In the genomic region with DNA sequence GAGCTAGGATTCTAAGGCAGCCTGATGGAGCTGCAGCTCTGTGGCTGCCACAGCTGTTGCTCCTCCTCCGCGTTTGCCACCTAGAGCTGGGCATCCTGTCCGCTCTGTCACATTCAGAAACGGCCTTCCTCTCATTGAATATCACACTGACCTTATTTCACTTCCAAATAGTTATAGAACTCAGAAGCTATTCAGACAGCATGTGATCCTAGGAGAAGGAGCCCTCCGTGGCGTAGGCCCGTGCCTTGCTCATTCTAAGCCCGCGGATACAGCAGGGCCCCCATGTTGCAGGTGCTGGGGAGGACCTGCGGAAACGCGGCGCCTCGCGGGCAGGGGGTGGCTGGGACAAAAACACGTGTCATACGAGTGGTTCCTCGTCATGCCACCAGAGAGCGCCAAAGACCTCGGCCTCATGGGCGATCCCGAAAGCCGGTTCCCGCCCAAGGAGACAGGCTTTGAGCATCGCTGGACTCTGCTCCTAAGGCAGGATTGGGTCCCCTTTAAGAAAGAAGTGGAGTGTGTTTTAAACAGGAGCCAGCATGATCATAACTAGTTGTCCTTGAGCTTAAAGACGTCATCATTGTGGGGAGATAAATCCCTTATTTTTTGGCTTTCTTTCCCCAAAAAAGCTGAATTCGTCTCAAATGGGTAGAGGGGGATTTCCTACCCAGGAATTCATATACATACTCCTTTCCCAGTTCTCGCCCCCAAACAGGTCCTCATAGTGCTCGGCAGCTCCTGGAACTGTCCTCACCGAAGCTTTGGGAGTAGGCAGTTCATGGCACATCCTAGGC, we compare ENCODE assay signal across 8 cellular contexts. TPM values are rescaled to one million over a fixed set of nuclear protein-coding genes. Genes with fewer than 3 reads are reported as not detected.
DNase-seq lines count a peak whose midpoint lies in the region; ATAC-seq and TF ChIP-seq lines count a peak whose summit lies in the region.

No MANE protein-coding gene starts in this region.

- H3K27ac ChIP-seq in Peyer's patch (no peak overlapping the region), substantia nigra (ENCODE audit: low read depth, low read length, poor library complexity, severe bottlenecking) (peak overlapping the region; percentile 12)

- TF ChIP-seq POLR2A in Peyer's patch (IDR thresholded peaks at IDR 0.05), result no peak

- no peaks in the 10 kb centered on the region for H3K9me3 ChIP-seq in Peyer's patch

- H3K27me3 ChIP-seq in Peyer's patch, result no peaks in the 10 kb centered on the region

- ATAC-seq in GM21529 (IDR thresholded peaks at IDR 0.05; ENCODE audit: unreplicated experiment), result peak; percentile 89

- TF ChIP-seq CTCF in Peyer's patch (IDR thresholded peaks at IDR 0.05), result peak; percentile 62 to 94 (median 86)

- intact Hi-C loops in activated T-helper 1 cell treated with anti-CD3 and anti-CD28 coated beads, Interleukin-12 subunit alpha, Interleukin-12 subunit beta, Interleukin-2, Interleukin-4 antibody, amounts not matched to agents 30 ng/mL and 10 ng/mL and 1 ng/mL, durations not matched to agents 14 hours and 24 hours and 36 hours (cut with micrococcal nuclease), result loop anchor here (1.0 to 2.0 kb wide), 8 partner anchors 19 to 693 kb away; no protein-coding TSS in a partner anchor

- no peak overlapping the region for H3K27ac Mint-ChIP-seq in activated T-helper 1 cell treated with anti-CD3 and anti-CD28 coated beads, Interleukin-12 subunit alpha, Interleukin-12 subunit beta, Interleukin-2, Interleukin-4 antibody, amounts not matched to agents 30 ng/mL and 10 ng/mL and 1 ng/mL, durations not matched to agents 14 hours and 24 hours and 36 hours

- H3K36me3 ChIP-seq in Peyer's patch, result peaks cover 0 to 17% (median 0%) of the 10 kb centered on the region in 3 donors

- no peaks in the 10 kb centered on the region for H3K9me3 Mint-ChIP-seq in activated T-helper 1 cell treated with anti-CD3 and anti-CD28 coated beads, Interleukin-12 subunit alpha, Interleukin-12 subunit beta, Interleukin-2, Interleukin-4 antibody, amounts not matched to agents 30 ng/mL and 10 ng/mL and 1 ng/mL, durations not matched to agents 14 hours and 24 hours and 36 hours

- no peaks in the 10 kb centered on the region for H3K36me3 Mint-ChIP-seq in activated T-helper 1 cell treated with anti-CD3 and anti-CD28 coated beads, Interleukin-12 subunit alpha, Interleukin-12 subunit beta, Interleukin-2, Interleukin-4 antibody, amounts not matched to agents 30 ng/mL and 10 ng/mL and 1 ng/mL, durations not matched to agents 14 hours and 24 hours and 36 hours (ENCODE audit: low read depth)

- peak overlapping the region in 2 of 4 donors; percentile 20 to 29 for H3K4me3 ChIP-seq in Peyer's patch

- H3K4me3 Mint-ChIP-seq in activated T-helper 1 cell treated with anti-CD3 and anti-CD28 coated beads, Interleukin-12 subunit alpha, Interleukin-12 subunit beta, Interleukin-2, Interleukin-4 antibody, amounts not matched to agents 30 ng/mL and 10 ng/mL and 1 ng/mL, durations not matched to agents 14 hours and 24 hours and 36 hours, result no peak overlapping the region

- peaks cover 0 to 8% (median 0%) of the 10 kb centered on the region in 4 donors for H3K4me1 ChIP-seq in Peyer's patch

- peaks cover 12% of the 10 kb centered on the region for H3K4me1 Mint-ChIP-seq in activated T-helper 1 cell treated with anti-CD3 and anti-CD28 coated beads, Interleukin-12 subunit alpha, Interleukin-12 subunit beta, Interleukin-2, Interleukin-4 antibody, amounts not matched to agents 30 ng/mL and 10 ng/mL and 1 ng/mL, durations not matched to agents 14 hours and 24 hours and 36 hours (ENCODE audit: low read depth)

- peaks cover 12% of the 10 kb centered on the region for H3K27me3 Mint-ChIP-seq in activated T-helper 1 cell treated with anti-CD3 and anti-CD28 coated beads, Interleukin-12 subunit alpha, Interleukin-12 subunit beta, Interleukin-2, Interleukin-4 antibody, amounts not matched to agents 30 ng/mL and 10 ng/mL and 1 ng/mL, durations not matched to agents 14 hours and 24 hours and 36 hours (ENCODE audit: insufficient read depth)

- DNase-seq in DMS114 treated with DMSO at 0.1 percent for 48 hours (lab: John Stamatoyannopoulos, UW; ENCODE audit: unreplicated experiment), result peak; percentile 62
- peak; percentile 65 for DNase-seq in HuH-7.5 (ENCODE audit: low spot score)
- peak; percentile 78 to 92 (median 86) for DNase-seq in Peyer's patch
- DNase-seq in activated T-helper 1 cell treated with anti-CD3 and anti-CD28 coated beads, Interleukin-12 subunit alpha, Interleukin-12 subunit beta, Interleukin-2, Interleukin-4 antibody, amounts not matched to agents 30 ng/mL and 10 ng/mL and 1 ng/mL, durations not matched to agents 14 hours and 24 hours and 36 hours (ENCODE audit: low spot score), result peak; percentile 69
- DNase-seq in fibroblast of the conjunctiva (ENCODE audit: low read depth), result peak; percentile 69
- DNase-seq in occipital lobe (lab: John Stamatoyannopoulos, UW), result peak; percentile 68
- DNase-seq in substantia nigra (lab: John Stamatoyannopoulos, UW), result peak in 47 of 49 donors; percentile 7 to 82 (median 60)

RNA-seq across cellular contexts. Expression of gene FIGNL1, which starts 17.9 kb away (rescaled TPM):
- total RNA-seq in Peyer's patch (10 to 100 TPM in 1 of 4 donors, 1 to 10 TPM in 3; 5.5 to 12.4 (median 5.9) TPM), occipital lobe (47.7 TPM)
- total RNA-seq in activated T-helper 1 cell treated with anti-CD3 and anti-CD28 coated beads, Interleukin-12 subunit alpha, Interleukin-12 subunit beta, Interleukin-2, Interleukin-4 antibody, amounts not matched to agents 30 ng/mL and 10 ng/mL and 1 ng/mL, durations not matched to agents 14 hours and 24 hours and 36 hours, result 41.6 and 45.4 TPM in 2 replicates
